In the genomic region with DNA sequence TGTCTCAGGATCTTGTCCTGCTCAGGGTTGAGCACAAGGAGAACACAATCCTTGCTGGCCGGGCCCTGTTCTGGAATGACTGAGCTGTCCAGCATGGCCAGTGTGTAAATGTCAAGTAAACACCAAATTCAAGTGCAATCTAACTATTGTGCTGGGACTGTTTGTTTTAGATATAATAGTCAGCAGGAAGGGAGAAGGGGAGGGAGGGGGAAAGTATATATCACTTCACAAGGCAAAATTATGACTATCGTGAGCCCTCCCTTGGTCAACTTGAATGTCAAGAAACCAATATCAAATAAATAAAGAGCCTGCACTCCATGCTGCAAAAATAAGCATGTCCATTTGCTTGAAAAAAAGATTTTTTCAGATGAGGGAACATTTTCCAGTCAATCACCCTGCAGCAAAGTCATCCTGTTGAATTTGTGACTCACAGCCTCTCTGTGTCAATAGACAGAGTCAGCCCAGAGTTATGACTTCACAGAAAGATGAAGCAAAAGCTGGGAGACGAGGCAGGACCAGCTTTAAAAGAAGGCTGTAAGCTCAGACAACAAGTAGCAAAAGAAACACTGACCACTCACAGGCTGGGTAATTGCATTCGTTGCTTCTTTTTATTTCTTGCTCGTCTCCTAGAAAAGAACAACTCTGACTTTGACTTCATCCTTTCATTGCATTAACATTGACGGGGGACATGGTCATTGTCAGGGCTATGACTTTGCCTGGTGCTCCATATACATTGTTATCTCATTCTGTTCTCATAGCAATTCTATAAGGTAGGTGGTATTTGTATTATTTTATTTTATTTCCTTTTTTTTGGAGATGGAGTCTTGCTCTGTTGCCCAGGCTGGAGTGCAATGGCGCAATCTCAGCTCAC, we compare ENCODE assay signal across 8 cellular contexts. TPM values are rescaled to one million over a fixed set of nuclear protein-coding genes. Genes with fewer than 3 reads are reported as not detected.
A peak's percentile ranks its signal among the peaks of the same experiment; 100 is the strongest.
DNase-seq lines count a peak whose midpoint lies in the region; ATAC-seq and TF ChIP-seq lines count a peak whose summit lies in the region.

No MANE protein-coding gene starts in this region.

- H3K4me1 Mint-ChIP-seq in CD8-positive, alpha-beta T cell (ENCODE audit: low read depth), result no peaks in the 10 kb centered on the region

- no peak for ATAC-seq in CD8-positive, alpha-beta T cell
- ATAC-seq in HG03135 (IDR thresholded peaks at IDR 0.05; ENCODE audit: unreplicated experiment), result no peak
- no peak for ATAC-seq in HG03045 (IDR thresholded peaks at IDR 0.05; ENCODE audit: unreplicated experiment)

- H3K4me1 ChIP-seq in CD8-positive, alpha-beta T cell (ENCODE audit: insufficient read depth, low read length), result no peaks in the 10 kb centered on the region

- intact Hi-C loops in CD8-positive, alpha-beta T cell (cut with DNase I, micrococcal nuclease), result no loop called here

- no peaks in the 10 kb centered on the region for H3K36me3 Mint-ChIP-seq in CD8-positive, alpha-beta T cell

- no peak overlapping the region for H3K27ac Mint-ChIP-seq in CD8-positive, alpha-beta T cell

- no peaks in the 10 kb centered on the region for H3K9me3 ChIP-seq in CD8-positive, alpha-beta T cell (ENCODE audit: low read length)

- POLR2A ChIA-PET in CD8-positive, alpha-beta T cell (lab: Charles Lee), result no interaction called here

- H3K27ac ChIP-seq in CD8-positive, alpha-beta T cell (ENCODE audit: low read depth, low read length), result no peak overlapping the region

- TF ChIP-seq CTCF in fibroblast of mammary gland (conservative IDR thresholded peaks at IDR 0.05; ENCODE audit: control insufficient read depth, insufficient read depth, low read depth, low read length), result no peak
- no peak for TF ChIP-seq CTCF in CD8-positive, alpha-beta T cell (IDR thresholded peaks at IDR 0.05)

- peak; percentile 42 for DNase-seq in GM04503 (ENCODE audit: low read depth)
- DNase-seq in RKO (ENCODE audit: low spot score), result peak; percentile 85
- peak; percentile 94 for DNase-seq in fibroblast of mammary gland (ENCODE audit: low read depth)
- peak; percentile 81 for DNase-seq in skeletal muscle cell (ENCODE audit: low read depth)
- no peak for DNase-seq in activated CD4-positive, alpha-beta T cell treated with anti-CD3 and anti-CD28 coated beads, Interleukin-2, amount 50 U/mL, for 48 hours
- no peak for DNase-seq in CD8-positive, alpha-beta T cell

- H3K36me3 ChIP-seq in CD8-positive, alpha-beta T cell (ENCODE audit: insufficient read depth, low read length), result no peaks in the 10 kb centered on the region

- no peaks in the 10 kb centered on the region for H3K9me3 Mint-ChIP-seq in CD8-positive, alpha-beta T cell

- H3K4me3 ChIP-seq in fibroblast of mammary gland (ENCODE audit: control insufficient read depth, low read depth, low read length), result no peak overlapping the region
- no peak overlapping the region for H3K4me3 ChIP-seq in skeletal muscle cell (ENCODE audit: low read depth, low read length)
- H3K4me3 ChIP-seq in CD8-positive, alpha-beta T cell (ENCODE audit: low read depth, low read length), result no peak overlapping the region

- peaks cover 3% of the 10 kb centered on the region for H3K27me3 Mint-ChIP-seq in CD8-positive, alpha-beta T cell (ENCODE audit: low read depth)

- no peaks in the 10 kb centered on the region for H3K27me3 ChIP-seq in CD8-positive, alpha-beta T cell (ENCODE audit: insufficient read depth, low read length)

- CTCF ChIA-PET in CD8-positive, alpha-beta T cell (lab: Charles Lee), result interaction anchor here (0.6 kb wide), 1 partner anchor 49 kb away, joined by 3 read pairs; no protein-coding TSS in a partner anchor

- H3K4me3 Mint-ChIP-seq in CD8-positive, alpha-beta T cell, result no peak overlapping the region

RNA-seq across cellular contexts. Expression of a gene that starts 15.3 kb away (rescaled TPM):
- total RNA-seq in CD8-positive, alpha-beta T cell, result 1 to 10 TPM; 5.4 to 7.2 TPM

Comparison
In these comparisons a context has a peak if more than half of its experiments do, and no peak if none do; other contexts are left out.
1. DNase-seq: peak in GM04503 (single experiment), RKO (single experiment), fibroblast of mammary gland (single experiment) and skeletal muscle cell (single experiment); none in activated CD4-positive, alpha-beta T cell treated with anti-CD3 and anti-CD28 coated beads, Interleukin-2, amount 50 U/mL, for 48 hours (0 of 2) and CD8-positive, alpha-beta T cell (0 of 7).